Comparison of ENCODE assay signal across 8 cellular contexts in genomic region chr11:69293819-69294505, GRCh38. TPM values are rescaled to one million over a fixed set of nuclear protein-coding genes. Genes with fewer than 3 reads are reported as not detected.
DNase-seq lines count a peak whose midpoint lies in the region; ATAC-seq and TF ChIP-seq lines count a peak whose summit lies in the region.

MYEOV (plus strand) TSS chr11:69294155; CDS start chr11:69295355, 1,200 bp downstream.

- H3K9me3 Mint-ChIP-seq in endodermal cell = no peaks in the 10 kb centered on the region

- DNase-seq in left cardiac atrium = peak; percentile 26
- DNase-seq in left ventricle myocardium inferior = no peak
- peak; percentile 93 for DNase-seq in endodermal cell
- peak in 2 of 3 donors; percentile 29 to 41 for DNase-seq in stimulated activated CD4-positive, alpha-beta T cell treated with anti-CD3 and anti-CD28 coated beads, TNF-alpha, amount 100 ng/mL, for 48 hours (ENCODE audit: low read depth in 3 of 3)
- DNase-seq in gastrocnemius medialis = no peak
- DNase-seq in effector CD4-positive, alpha-beta T cell = no peak

- TF ChIP-seq CTCF in left ventricle myocardium inferior (IDR thresholded peaks at IDR 0.05; ENCODE audit: borderline replicate concordance) (no peak), endodermal cell (conservative IDR thresholded peaks at IDR 0.05) (no peak), gastrocnemius medialis (IDR thresholded peaks at IDR 0.05 in 4 of 5, conservative IDR thresholded peaks at IDR 0.05 in 1 of 5) (no peak)

- H3K4me1 ChIP-seq in left ventricle myocardium inferior = peaks cover 61% of the 10 kb centered on the region
- no peaks in the 10 kb centered on the region for H3K4me1 ChIP-seq in endodermal cell (ENCODE audit: control insufficient read depth, insufficient read depth, low read length)
- H3K4me1 ChIP-seq in gastrocnemius medialis = peaks cover 16 to 19% of the 10 kb centered on the region in 2 donors

- intact Hi-C loops in left cardiac atrium (cut with DNase I) (loop anchor here (5.0 kb wide), 1 partner anchor 348 kb away; the partner anchor contains the start of gene CCND1 (in 2 of the 2)), left ventricle myocardium inferior (cut with micrococcal nuclease) (loop anchor here (5.0 to 10.0 kb wide), 2 partner anchors 151 to 348 kb away; partner anchors contain the start of gene CCND1), gastrocnemius medialis (cut with DNase I; ENCODE audit: low total_unique reads) (loop anchor here (5.0 to 10.0 kb wide), 2 partner anchors 151 to 348 kb away; partner anchors contain the start of gene CCND1)

- H3K27ac ChIP-seq in left ventricle myocardium inferior (replicated peaks) (no peak within 1 kb of the TSS), endodermal cell (ENCODE audit: low read depth, low read length) (no peak within 1 kb of the TSS), gastrocnemius medialis (no peak within 1 kb of the TSS)

- WGBS in endodermal cell (ENCODE audit: insufficient coverage in 1 of 2, insufficient read length in 1 of 2), 2 experiments = 94 to 100% methylated on average over 7 to 16 of the region's 16 CpGs

- H3K4me3 ChIP-seq in left ventricle myocardium inferior (no peak within 1 kb of the TSS), endodermal cell (ENCODE audit: low read length) (no peak within 1 kb of the TSS), gastrocnemius medialis (no peak within 1 kb of the TSS)

- ATAC-seq in left cardiac atrium (no peak), SK-N-SH treated with all-trans-retinoic acid at 6 μM for 48 hours (0 out of 3 replicates have a peak, but pooled peaks have one; percentile 3), gastrocnemius medialis (no peak), GM18517 (IDR thresholded peaks at IDR 0.05; ENCODE audit: unreplicated experiment) (no peak)

- H3K9ac ChIP-seq in endodermal cell (ENCODE audit: extremely low read depth, low read length, poor library complexity, severe bottlenecking) = no peak within 1 kb of the TSS

- no peaks in the 10 kb centered on the region for H3K9me3 ChIP-seq in left ventricle myocardium inferior (replicated peaks)
- H3K9me3 ChIP-seq in endodermal cell (ENCODE audit: control insufficient read depth, low read length) = no peaks in the 10 kb centered on the region
- no peaks in the 10 kb centered on the region for H3K9me3 ChIP-seq in gastrocnemius medialis

- peaks cover 3% of the 10 kb centered on the region for H3K27me3 Mint-ChIP-seq in endodermal cell (ENCODE audit: insufficient read depth)

- H3K4me3 Mint-ChIP-seq in endodermal cell = no peak within 1 kb of the TSS

- H3K36me3 ChIP-seq in left ventricle myocardium inferior (no peaks in the 10 kb centered on the region), endodermal cell (ENCODE audit: control insufficient read depth, insufficient read depth, low read length) (no peaks in the 10 kb centered on the region), gastrocnemius medialis (no peaks in the 10 kb centered on the region)

- H3K36me3 Mint-ChIP-seq in endodermal cell (ENCODE audit: low read depth) = no peaks in the 10 kb centered on the region

- no peak within 1 kb of the TSS for H3K27ac Mint-ChIP-seq in endodermal cell

- in situ Hi-C loops in gastrocnemius medialis (cut with MboI; ENCODE audit: low sequenced_read_pairs in 4 of 4) = loop anchor here in 1 of 4 donors (25.0 kb wide), 1 partner anchor 343 kb away; the partner anchor contains the start of gene CCND1

- no peak for TF ChIP-seq POLR2A in gastrocnemius medialis (IDR thresholded peaks at IDR 0.05)

- H3K4me1 Mint-ChIP-seq in endodermal cell = peaks cover 10% of the 10 kb centered on the region

- H3K27me3 ChIP-seq in left ventricle myocardium inferior (ENCODE audit: low read depth) (no peaks in the 10 kb centered on the region), endodermal cell (ENCODE audit: control insufficient read depth, insufficient read depth, low read length, poor library complexity, severe bottlenecking) (no peaks in the 10 kb centered on the region), gastrocnemius medialis (no peaks in the 10 kb centered on the region)

TF ChIP-seq in SK-N-SH treated with all-trans-retinoic acid at 6 μM for 48 hours, 23 proteins besides CTCF, POLR2A, EP300 and RAD21 (continues in another document):
- TF ChIP-seq ARNTL (CRISPR knock-in tag; IDR thresholded peaks at IDR 0.05; ENCODE audit: borderline replicate concordance, low read depth) = no peak
- TF ChIP-seq, protein P1, sequence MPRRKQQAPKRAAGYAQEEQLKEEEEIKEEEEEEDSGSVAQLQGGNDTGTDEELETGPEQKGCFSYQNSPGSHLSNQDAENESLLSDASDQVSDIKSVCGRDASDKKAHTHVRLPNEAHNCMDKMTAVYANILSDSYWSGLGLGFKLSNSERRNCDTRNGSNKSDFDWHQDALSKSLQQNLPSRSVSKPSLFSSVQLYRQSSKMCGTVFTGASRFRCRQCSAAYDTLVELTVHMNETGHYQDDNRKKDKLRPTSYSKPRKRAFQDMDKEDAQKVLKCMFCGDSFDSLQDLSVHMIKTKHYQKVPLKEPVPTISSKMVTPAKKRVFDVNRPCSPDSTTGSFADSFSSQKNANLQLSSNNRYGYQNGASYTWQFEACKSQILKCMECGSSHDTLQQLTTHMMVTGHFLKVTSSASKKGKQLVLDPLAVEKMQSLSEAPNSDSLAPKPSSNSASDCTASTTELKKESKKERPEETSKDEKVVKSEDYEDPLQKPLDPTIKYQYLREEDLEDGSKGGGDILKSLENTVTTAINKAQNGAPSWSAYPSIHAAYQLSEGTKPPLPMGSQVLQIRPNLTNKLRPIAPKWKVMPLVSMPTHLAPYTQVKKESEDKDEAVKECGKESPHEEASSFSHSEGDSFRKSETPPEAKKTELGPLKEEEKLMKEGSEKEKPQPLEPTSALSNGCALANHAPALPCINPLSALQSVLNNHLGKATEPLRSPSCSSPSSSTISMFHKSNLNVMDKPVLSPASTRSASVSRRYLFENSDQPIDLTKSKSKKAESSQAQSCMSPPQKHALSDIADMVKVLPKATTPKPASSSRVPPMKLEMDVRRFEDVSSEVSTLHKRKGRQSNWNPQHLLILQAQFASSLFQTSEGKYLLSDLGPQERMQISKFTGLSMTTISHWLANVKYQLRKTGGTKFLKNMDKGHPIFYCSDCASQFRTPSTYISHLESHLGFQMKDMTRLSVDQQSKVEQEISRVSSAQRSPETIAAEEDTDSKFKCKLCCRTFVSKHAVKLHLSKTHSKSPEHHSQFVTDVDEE (CRISPR knock-in tag; IDR thresholded peaks at IDR 0.05) = no peak
- TF ChIP-seq ZFP30 (CRISPR knock-in tag; IDR thresholded peaks at IDR 0.05) = no peak
- TF ChIP-seq ZC3H10 (CRISPR knock-in tag; IDR thresholded peaks at IDR 0.05) = no peak
- TF ChIP-seq, protein P2, sequence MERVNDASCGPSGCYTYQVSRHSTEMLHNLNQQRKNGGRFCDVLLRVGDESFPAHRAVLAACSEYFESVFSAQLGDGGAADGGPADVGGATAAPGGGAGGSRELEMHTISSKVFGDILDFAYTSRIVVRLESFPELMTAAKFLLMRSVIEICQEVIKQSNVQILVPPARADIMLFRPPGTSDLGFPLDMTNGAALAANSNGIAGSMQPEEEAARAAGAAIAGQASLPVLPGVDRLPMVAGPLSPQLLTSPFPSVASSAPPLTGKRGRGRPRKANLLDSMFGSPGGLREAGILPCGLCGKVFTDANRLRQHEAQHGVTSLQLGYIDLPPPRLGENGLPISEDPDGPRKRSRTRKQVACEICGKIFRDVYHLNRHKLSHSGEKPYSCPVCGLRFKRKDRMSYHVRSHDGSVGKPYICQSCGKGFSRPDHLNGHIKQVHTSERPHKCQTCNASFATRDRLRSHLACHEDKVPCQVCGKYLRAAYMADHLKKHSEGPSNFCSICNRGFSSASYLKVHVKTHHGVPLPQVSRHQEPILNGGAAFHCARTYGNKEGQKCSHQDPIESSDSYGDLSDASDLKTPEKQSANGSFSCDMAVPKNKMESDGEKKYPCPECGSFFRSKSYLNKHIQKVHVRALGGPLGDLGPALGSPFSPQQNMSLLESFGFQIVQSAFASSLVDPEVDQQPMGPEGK (CRISPR knock-in tag; IDR thresholded peaks at IDR 0.05; ENCODE audit: borderline replicate concordance) = no peak
- TF ChIP-seq ZNF70 (CRISPR knock-in tag; IDR thresholded peaks at IDR 0.05) = no peak
- TF ChIP-seq, protein P3, sequence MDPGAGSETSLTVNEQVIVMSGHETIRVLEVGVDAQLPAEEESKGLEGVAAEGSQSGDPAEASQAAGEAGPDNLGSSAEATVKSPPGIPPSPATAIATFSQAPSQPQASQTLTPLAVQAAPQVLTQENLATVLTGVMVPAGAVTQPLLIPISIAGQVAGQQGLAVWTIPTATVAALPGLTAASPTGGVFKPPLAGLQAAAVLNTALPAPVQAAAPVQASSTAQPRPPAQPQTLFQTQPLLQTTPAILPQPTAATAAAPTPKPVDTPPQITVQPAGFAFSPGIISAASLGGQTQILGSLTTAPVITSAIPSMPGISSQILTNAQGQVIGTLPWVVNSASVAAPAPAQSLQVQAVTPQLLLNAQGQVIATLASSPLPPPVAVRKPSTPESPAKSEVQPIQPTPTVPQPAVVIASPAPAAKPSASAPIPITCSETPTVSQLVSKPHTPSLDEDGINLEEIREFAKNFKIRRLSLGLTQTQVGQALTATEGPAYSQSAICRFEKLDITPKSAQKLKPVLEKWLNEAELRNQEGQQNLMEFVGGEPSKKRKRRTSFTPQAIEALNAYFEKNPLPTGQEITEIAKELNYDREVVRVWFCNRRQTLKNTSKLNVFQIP (CRISPR knock-in tag; IDR thresholded peaks at IDR 0.05; ENCODE audit: borderline replicate concordance, low read depth) = no peak
- no peak for TF ChIP-seq CSDC2 (CRISPR knock-in tag; IDR thresholded peaks at IDR 0.05)
- TF ChIP-seq OSR1 (CRISPR knock-in tag; IDR thresholded peaks at IDR 0.05) = no peak
- TF ChIP-seq ZNF565 (CRISPR knock-in tag; conservative IDR thresholded peaks at IDR 0.05; ENCODE audit: low read depth) = no peak
- TF ChIP-seq ZNF8 (CRISPR knock-in tag; IDR thresholded peaks at IDR 0.05) = no peak
- no peak for TF ChIP-seq PPARA (CRISPR knock-in tag; IDR thresholded peaks at IDR 0.05; ENCODE audit: borderline replicate concordance)

RNA-seq across cellular contexts. Expression of gene MYEOV, which starts in this region (rescaled TPM):
- total RNA-seq in left cardiac atrium (1 to 10 TPM in 1 of 2 donors, under 1 TPM in 1; 0.16 to 2.9 TPM), left ventricle myocardium inferior (not detected), endodermal cell (not detected), gastrocnemius medialis (1 to 10 TPM in 1 of 4 donors, not detected in 3; 1.1 TPM)
- polyA plus RNA-seq in endodermal cell (2013, experiment 1 of 2) = 0.43 TPM
- polyA plus RNA-seq in endodermal cell (2013, experiment 2 of 2) = not detected

Comparison
In these comparisons a context has a peak if more than half of its experiments do, and no peak if none do; other contexts are left out.
1. DNase-seq: peak in left cardiac atrium (single experiment) and stimulated activated CD4-positive, alpha-beta T cell treated with anti-CD3 and anti-CD28 coated beads, TNF-alpha, amount 100 ng/mL, for 48 hours (2 of 3); none in left ventricle myocardium inferior (single experiment), gastrocnemius medialis (0 of 2) and effector CD4-positive, alpha-beta T cell (single experiment).
2. Peak in DNase-seq in endodermal cell; RNA of the gene not detected or under 1 TPM.